In genomic region chr19:3034194-3034844, GRCh38 we compare ENCODE assay signal across 9 cellular contexts. TPM values are rescaled to one million over a fixed set of nuclear protein-coding genes. Genes with fewer than 3 reads are reported as not detected.
DNase-seq lines count a peak whose midpoint lies in the region; ATAC-seq and TF ChIP-seq lines count a peak whose summit lies in the region.
"Had no signal": no experiment of that assay in that cellular context is flagged by ENCODE, and none has a peak within 500 bp of the region (broad histone marks: within the 10 kb centered on the region; RNA-seq: fewer than 3 reads in every experiment).

No MANE protein-coding gene starts in this region.

- CTCF ChIA-PET in mammary epithelial cell (lab: Charles Lee; ENCODE audit: low non-redundant PET) = no interaction called here

- DNase-seq in stimulated activated naive CD8-positive, alpha-beta T cell treated with anti-CD3 and anti-CD28 coated beads, Interleukin-15, Interleukin-2, amounts not matched to agents 100 U/mL and 50 U/mL, for 24 hours = no peak
- DNase-seq in mammary epithelial cell (no peak), ureter (ENCODE audit: low spot score) (no peak), kidney glomerular epithelial cell (lab: John Stamatoyannopoulos, UW) (no peak), foreskin melanocyte (no peak)

- in situ Hi-C loops in mammary epithelial cell (cut with MboI; ENCODE audit: low sequenced_read_pairs in 2 of 2) = no loop called here

- intact Hi-C loops in mammary epithelial cell (cut with micrococcal nuclease) = no loop called here

- no peaks in the 10 kb centered on the region for H3K9me3 ChIP-seq in mammary epithelial cell (replicated peaks; ENCODE audit: insufficient read depth, low read length)
- no peaks in the 10 kb centered on the region for H3K9me3 ChIP-seq in mucosa of stomach (ENCODE audit: control insufficient read depth, low read length)

- no peak for ATAC-seq in stimulated activated naive CD8-positive, alpha-beta T cell treated with anti-CD3 and anti-CD28 coated beads, Interleukin-15, Interleukin-2, amounts not matched to agents 100 U/mL and 50 U/mL, for 24 hours
- ATAC-seq in HG02759 (IDR thresholded peaks at IDR 0.05; ENCODE audit: unreplicated experiment) = no peak

- peak overlapping the region; percentile 90 for H2AFZ ChIP-seq in mammary epithelial cell (ENCODE audit: low read depth, low read length)

- TF ChIP-seq CTCF in mammary epithelial cell (conservative IDR thresholded peaks at IDR 0.05 in 1 of 2, IDR thresholded peaks at IDR 0.05 in 1 of 2; ENCODE audit: extremely low read depth in 1 of 2, insufficient read depth in 1 of 2, low read depth in 1 of 2, low read length in 2 of 2) = no peak

- peak overlapping the region; percentile 96 for H3K27ac Mint-ChIP-seq in stimulated activated naive CD8-positive, alpha-beta T cell treated with anti-CD3 and anti-CD28 coated beads, Interleukin-15, Interleukin-2, amounts not matched to agents 100 ng/mL and 50 ng/mL, for 24 hours

- no peak overlapping the region for H3K4me3 ChIP-seq in mammary epithelial cell (replicated peaks in 1 of 3; ENCODE audit: insufficient read depth in 1 of 3, low read depth in 2 of 3, low read length in 3 of 3)
- peak overlapping the region; percentile 53 for H3K4me3 ChIP-seq in mucosa of stomach (ENCODE audit: low read length)

- H3K9ac ChIP-seq in mammary epithelial cell (ENCODE audit: insufficient read depth, low read length) = no peak overlapping the region
- peak overlapping the region; percentile 85 for H3K9ac ChIP-seq in mucosa of stomach (ENCODE audit: low read length)

- H3K4me3 Mint-ChIP-seq in stimulated activated naive CD8-positive, alpha-beta T cell treated with anti-CD3 and anti-CD28 coated beads, Interleukin-15, Interleukin-2, amounts not matched to agents 100 ng/mL and 50 ng/mL, for 24 hours = peak overlapping the region; percentile 85

- H3K27me3 ChIP-seq in mammary epithelial cell (ENCODE audit: insufficient read depth, low read length) (no peaks in the 10 kb centered on the region), mucosa of stomach (ENCODE audit: control insufficient read depth, insufficient read depth, low read length) (no peaks in the 10 kb centered on the region)

- 18% methylated on average over 5 of the region's 6 CpGs for WGBS in mammary epithelial cell (ENCODE audit: low coverage, missing lambda C conversion rate)

- dilution Hi-C loops in mammary epithelial cell (cut with HindIII; ENCODE audit: low sequenced_read_pairs) = no loop called here

- H3K4me1 ChIP-seq in mammary epithelial cell (ENCODE audit: insufficient read depth, low read length) (peaks cover 18% of the 10 kb centered on the region), mucosa of stomach (ENCODE audit: control insufficient read depth, insufficient read depth, low read length) (peaks cover 35% of the 10 kb centered on the region)

- H3K79me2 ChIP-seq in mammary epithelial cell (ENCODE audit: insufficient read depth, low read length) = no peaks in the 10 kb centered on the region

- no peaks in the 10 kb centered on the region for H3K9me3 Mint-ChIP-seq in stimulated activated naive CD8-positive, alpha-beta T cell treated with anti-CD3 and anti-CD28 coated beads, Interleukin-15, Interleukin-2, amounts not matched to agents 100 ng/mL and 50 ng/mL, for 24 hours

- H3K36me3 ChIP-seq in mammary epithelial cell (ENCODE audit: insufficient read depth, low read length) = no peaks in the 10 kb centered on the region
- no peaks in the 10 kb centered on the region for H3K36me3 ChIP-seq in mucosa of stomach (ENCODE audit: control insufficient read depth, insufficient read depth, low read length)

- peaks cover 19% of the 10 kb centered on the region for H3K4me1 Mint-ChIP-seq in stimulated activated naive CD8-positive, alpha-beta T cell treated with anti-CD3 and anti-CD28 coated beads, Interleukin-15, Interleukin-2, amounts not matched to agents 100 ng/mL and 50 ng/mL, for 24 hours (ENCODE audit: low read depth)

- no peak overlapping the region for H3K27ac ChIP-seq in mammary epithelial cell (ENCODE audit: insufficient read depth, low read depth, low read length)

- H3K36me3 Mint-ChIP-seq in stimulated activated naive CD8-positive, alpha-beta T cell treated with anti-CD3 and anti-CD28 coated beads, Interleukin-15, Interleukin-2, amounts not matched to agents 100 ng/mL and 50 ng/mL, for 24 hours (ENCODE audit: low read depth) = no peaks in the 10 kb centered on the region

- peaks cover 6% of the 10 kb centered on the region for H3K27me3 Mint-ChIP-seq in stimulated activated naive CD8-positive, alpha-beta T cell treated with anti-CD3 and anti-CD28 coated beads, Interleukin-15, Interleukin-2, amounts not matched to agents 100 ng/mL and 50 ng/mL, for 24 hours

- H4K20me1 ChIP-seq in mammary epithelial cell (ENCODE audit: insufficient read depth, low read length) = no peaks in the 10 kb centered on the region

- BruUV-seq in mammary epithelial cell (replicated peaks; lab: Mats Ljungman, UMichigan) = no TSS peak

- peak overlapping the region; percentile 98 for H3K4me2 ChIP-seq in mammary epithelial cell (ENCODE audit: insufficient read depth, low read depth, low read length)

RNA-seq across cellular contexts. Expression of gene TLE2, which starts 5.2 kb away (rescaled TPM):
- total RNA-seq in mammary epithelial cell (1 to 10 TPM; 4.8 to 7.2 TPM), ureter (95.2 TPM)
- polyA plus RNA-seq in mammary epithelial cell = 0.87 TPM
- polyA minus RNA-seq in mammary epithelial cell = 0.78 TPM
- total RNA-seq: HT1080 had no signal

RNA-seq across cellular contexts. Expression of gene TLE5, which starts 28.0 kb away (rescaled TPM):
- total RNA-seq in mammary epithelial cell (100 to 1,000 TPM; 348 to 349 TPM), ureter (623 TPM)
- 370 TPM for polyA plus RNA-seq in mammary epithelial cell
- 319 TPM for polyA minus RNA-seq in mammary epithelial cell

RNA-seq across cellular contexts. Expression of gene TLE6, which starts 57.0 kb away (rescaled TPM):
- total RNA-seq in mammary epithelial cell = 1 to 10 TPM in 1 of 2 donors, under 1 TPM in 1; 0.33 to 1.6 TPM
- 0.91 TPM for polyA plus RNA-seq in mammary epithelial cell
- not detected for polyA minus RNA-seq in mammary epithelial cell
- 3.6 TPM for total RNA-seq in ureter
- total RNA-seq: HT1080 had no signal

RNA-seq across cellular contexts. Expression of gene GNA11, which starts 59.8 kb away (rescaled TPM):
- total RNA-seq in mammary epithelial cell (10 to 100 TPM; 68.1 to 91.4 TPM), ureter (68.5 TPM)
- polyA plus RNA-seq in mammary epithelial cell = 67.4 TPM
- 86.9 TPM for polyA minus RNA-seq in mammary epithelial cell

Comparison
In these comparisons a context has a peak if more than half of its experiments do, and no peak if none do; other contexts are left out.
1. RNA of gene TLE2, which starts 5.2 kb away (total RNA-seq): 95.2 TPM in ureter (single experiment); 4.8 to 7.2 TPM in mammary epithelial cell; every median in the first group is over 10 times any median in the second.